7 cellular contexts compared by ENCODE assay signal in genomic region chr11:120710354-120711187, GRCh38.
DNase-seq lines count a peak whose midpoint lies in the region; ATAC-seq and TF ChIP-seq lines count a peak whose summit lies in the region.

No MANE protein-coding gene starts in this region.

- no peak for TF ChIP-seq CTCF in heart left ventricle (IDR thresholded peaks at IDR 0.05)

- H3K4me1 ChIP-seq in HAP-1 (peaks cover 15% of the 10 kb centered on the region), SJCRH30 (peaks cover 6% of the 10 kb centered on the region; the same call in 1 of the 2 replicates), heart left ventricle (peaks cover 0 to 15% (median 4%) of the 10 kb centered on the region in 12 donors)

- intact Hi-C loops in heart left ventricle (cut with DNase I) (no loop called here), sciatic nerve (cut with DNase I) (no loop called here)

- no peak for TF ChIP-seq POLR2A in heart left ventricle (IDR thresholded peaks at IDR 0.05)

- H3K4me3 ChIP-seq in HAP-1: no peak overlapping the region
- H3K4me3 ChIP-seq in SJCRH30: no peak overlapping the region
- no peak overlapping the region for H3K4me3 ChIP-seq in heart left ventricle

- DNase-seq in HAP-1 (ENCODE audit: low spot score in 2 of 2) (peak; percentile 86 to 89), SJCRH30 (peak; percentile 49 to 55), heart left ventricle (peak in 1 of 5 donors; percentile 14), sciatic nerve (ENCODE audit: low spot score) (peak; percentile 88), NK-92 (lab: John Stamatoyannopoulos, UW; ENCODE audit: unreplicated experiment) (no peak)
- no peak for DNase-seq in activated CD4-positive, alpha-beta T cell treated with anti-CD3 and anti-CD28 coated beads for 48 hours
- no peak for DNase-seq in stimulated activated naive CD8-positive, alpha-beta T cell treated with anti-CD3 and anti-CD28 coated beads, Interleukin-15, amount 100 ng/mL, for 72 hours

- peaks cover 0 to 20% of the 10 kb centered on the region in 2 donors for H3K9me3 Mint-ChIP-seq in stimulated activated naive CD8-positive, alpha-beta T cell treated with anti-CD3 and anti-CD28 coated beads, Interleukin-15, amount 100 ng/mL, for 72 hours

- H3K4me1 Mint-ChIP-seq in stimulated activated naive CD8-positive, alpha-beta T cell treated with anti-CD3 and anti-CD28 coated beads, Interleukin-15, amount 100 ng/mL, for 72 hours: peaks cover 7% of the 10 kb centered on the region

- WGBS in heart left ventricle, 4 donors: 60 to 77% (median 68%) methylated on average over 12 to 15 of the region's 15 CpGs

- H3K27ac ChIP-seq in SJCRH30 (no peak overlapping the region), heart left ventricle (no peak overlapping the region)

- H3K9me3 ChIP-seq in HAP-1 (no peaks in the 10 kb centered on the region), SJCRH30 (replicated peaks) (no peaks in the 10 kb centered on the region), heart left ventricle (peaks cover 0 to 23% (median 3%) of the 10 kb centered on the region in 12 donors)

- no peaks in the 10 kb centered on the region for H3K36me3 ChIP-seq in HAP-1 (replicated peaks)
- no peaks in the 10 kb centered on the region for H3K36me3 ChIP-seq in SJCRH30
- no peaks in the 10 kb centered on the region for H3K36me3 ChIP-seq in heart left ventricle

- in situ Hi-C loops in HAP-1 (cut with MboI; ENCODE audit: low sequenced_read_pairs): no loop called here

- H3K4me3 Mint-ChIP-seq in stimulated activated naive CD8-positive, alpha-beta T cell treated with anti-CD3 and anti-CD28 coated beads, Interleukin-15, amount 100 ng/mL, for 72 hours: no peak overlapping the region

- peaks cover 26% of the 10 kb centered on the region for H3K27me3 Mint-ChIP-seq in stimulated activated naive CD8-positive, alpha-beta T cell treated with anti-CD3 and anti-CD28 coated beads, Interleukin-15, amount 100 ng/mL, for 72 hours

- H3K27ac Mint-ChIP-seq in stimulated activated naive CD8-positive, alpha-beta T cell treated with anti-CD3 and anti-CD28 coated beads, Interleukin-15, amount 100 ng/mL, for 72 hours: no peak overlapping the region

- H3K27me3 ChIP-seq in HAP-1 (ENCODE audit: low read depth) (no peaks in the 10 kb centered on the region), SJCRH30 (no peaks in the 10 kb centered on the region), heart left ventricle (peaks cover 0 to 14% (median 0%) of the 10 kb centered on the region in 9 donors)

- ATAC-seq in heart left ventricle: peak in 3 of 4 donors; percentile 28 to 61 (median 47)
- peak; percentile 98 for ATAC-seq in sciatic nerve
- ATAC-seq in stimulated activated naive CD8-positive, alpha-beta T cell treated with anti-CD3 and anti-CD28 coated beads, Interleukin-15, amount 100 ng/mL, for 72 hours: no peak

Comparison
In these comparisons a context has a peak if more than half of its experiments do, and no peak if none do; other contexts are left out.
1. DNase-seq: peak in HAP-1 (2 of 2), SJCRH30 (2 of 2) and sciatic nerve (single experiment); none in activated CD4-positive, alpha-beta T cell treated with anti-CD3 and anti-CD28 coated beads for 48 hours (single experiment), stimulated activated naive CD8-positive, alpha-beta T cell treated with anti-CD3 and anti-CD28 coated beads, Interleukin-15, amount 100 ng/mL, for 72 hours (0 of 2) and NK-92 (single experiment).